17 cellular contexts compared by ENCODE assay signal in genomic region chr1:47841356-47841755, GRCh38.
DNase-seq lines count a peak whose midpoint lies in the region; ATAC-seq and TF ChIP-seq lines count a peak whose summit lies in the region.
"Had no signal": no experiment of that assay in that cellular context is flagged by ENCODE, and none has a peak within 500 bp of the region (broad histone marks: within the 10 kb centered on the region; RNA-seq: fewer than 3 reads in every experiment).

No MANE protein-coding gene starts in this region.

- peak; percentile 25 for DNase-seq in activated effector memory CD4-positive, alpha-beta T cell treated with anti-CD3 and anti-CD28 coated beads, Interleukin-2, amount 50 U/mL, for 16 hours
- no peak for DNase-seq in activated effector memory CD4-positive, alpha-beta T cell treated with Interleukin-2 at 50 U/mL for 16 hours
- DNase-seq in RWPE2 (ENCODE audit: low spot score) (peak; percentile 16), transverse colon (peak; percentile 1), EL (no peak)
- DNase-seq in central memory CD4-positive, alpha-beta T cell: no peak
- DNase-seq: H9, MV-4-11, NCI-H1417, NCI-H1930, NCI-H2171 treated with DMSO at 0.1 percent for 48 hours, NCI-H82, PC-3 had no signal

- H3K4me3 ChIP-seq in RWPE2 (ENCODE audit: severe bottlenecking) (no peak overlapping the region), transverse colon (no peak overlapping the region)

- TF ChIP-seq EP300 in transverse colon (IDR thresholded peaks at IDR 0.05; ENCODE audit: low read depth): no peak

- no peak for ATAC-seq in RWPE2 (ENCODE audit: low read depth)
- no peak for ATAC-seq in HG03432 (IDR thresholded peaks at IDR 0.05; ENCODE audit: unreplicated experiment)
- ATAC-seq: PC-3 had no signal

- in situ Hi-C loops in transverse colon (cut with MboI; ENCODE audit: low pct_ligation_motif_present in 1 of 4, low pct_unique_long_range_greater_than_20kb in 1 of 4, low sequenced_read_pairs in 3 of 4): no loop called here

- peaks cover 21% of the 10 kb centered on the region for H3K36me3 Mint-ChIP-seq in nephron (ENCODE audit: low read depth)

- H3K9me3 ChIP-seq in RWPE2 (ENCODE audit: severe bottlenecking) (no peaks in the 10 kb centered on the region), transverse colon (no peaks in the 10 kb centered on the region)

- TF ChIP-seq CTCF in RWPE2 (IDR thresholded peaks at IDR 0.05; ENCODE audit: poor library complexity, severe bottlenecking) (no peak), nephron (IDR thresholded peaks at IDR 0.05; ENCODE audit: unreplicated experiment in 3 of 3) (no peak), transverse colon (IDR thresholded peaks at IDR 0.05) (no peak)

- intact Hi-C loops in transverse colon (cut with DNase I; ENCODE audit: low total_unique reads): no loop called here

- H3K4me1 ChIP-seq in RWPE2 (ENCODE audit: insufficient read depth, poor library complexity, severe bottlenecking) (no peaks in the 10 kb centered on the region), transverse colon (peaks cover 4 to 36% (median 31%) of the 10 kb centered on the region in 4 donors)

- TF ChIP-seq POLR2A in transverse colon (IDR thresholded peaks at IDR 0.05): no peak

- no peaks in the 10 kb centered on the region for H3K36me3 ChIP-seq in RWPE2 (ENCODE audit: low read depth)
- H3K36me3 ChIP-seq in transverse colon: no peaks in the 10 kb centered on the region

- H3K27me3 ChIP-seq in RWPE2 (ENCODE audit: insufficient read depth, poor library complexity, severe bottlenecking): no peaks in the 10 kb centered on the region
- no peaks in the 10 kb centered on the region for H3K27me3 ChIP-seq in transverse colon

- H3K4me3 Mint-ChIP-seq in nephron: no peak overlapping the region
- H3K4me3 Mint-ChIP-seq: H9 had no signal

- H3K27ac ChIP-seq in RWPE2 (ENCODE audit: poor library complexity, severe bottlenecking): no peak overlapping the region
- H3K27ac ChIP-seq in transverse colon: no peak overlapping the region
- H3K27ac ChIP-seq: HL-60, RWPE1 had no signal

- peaks cover 25% of the 10 kb centered on the region for H3K27me3 Mint-ChIP-seq in nephron (ENCODE audit: low read depth)

- H3K9me3 Mint-ChIP-seq in nephron: no peaks in the 10 kb centered on the region
- H3K9me3 Mint-ChIP-seq: H9 had no signal

- peak overlapping the region; percentile 3 to 53 (median 26) for H3K27ac Mint-ChIP-seq in nephron

- 79 to 100% methylated on average over 2 to 3 of the region's 3 CpGs for WGBS in transverse colon (ENCODE audit: low coverage in 1 of 2), 2 donors

- H3K4me1 Mint-ChIP-seq in nephron: peaks cover 56% of the 10 kb centered on the region

Comparison
In these comparisons a context has a peak if more than half of its experiments do, and no peak if none do; other contexts are left out.
1. DNase-seq: peak in activated effector memory CD4-positive, alpha-beta T cell treated with anti-CD3 and anti-CD28 coated beads, Interleukin-2, amount 50 U/mL, for 16 hours (single experiment), RWPE2 (single experiment) and transverse colon (single experiment); none in activated effector memory CD4-positive, alpha-beta T cell treated with Interleukin-2 at 50 U/mL for 16 hours (single experiment), central memory CD4-positive, alpha-beta T cell (single experiment) and EL (single experiment).